In the genomic region with DNA sequence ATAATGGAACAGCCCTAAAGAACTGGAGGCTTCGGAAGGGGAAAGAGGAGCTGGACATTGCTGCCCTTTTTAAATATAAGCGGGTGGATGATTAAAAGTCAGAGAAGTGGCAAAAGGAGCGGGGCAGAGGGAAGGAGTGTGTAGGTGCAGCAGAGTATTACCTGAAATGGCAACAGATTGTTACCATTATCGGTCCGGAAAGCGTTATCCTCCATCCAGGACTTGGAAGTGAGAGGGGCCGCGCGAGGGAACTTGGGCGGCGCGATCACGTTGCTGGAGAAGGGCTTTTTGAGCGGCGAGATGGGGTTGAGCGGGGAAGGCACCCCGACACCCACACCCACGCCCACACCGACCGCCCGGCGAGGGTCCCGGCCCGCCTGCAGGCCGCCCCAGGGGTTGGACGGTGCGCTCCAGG, we compare ENCODE assay signal across 8 cellular contexts. TPM values are rescaled to one million over a fixed set of nuclear protein-coding genes. Genes with fewer than 3 reads are reported as not detected.
A peak's percentile ranks its signal among the peaks of the same experiment; 100 is the strongest.
DNase-seq lines count a peak whose midpoint lies in the region; ATAC-seq and TF ChIP-seq lines count a peak whose summit lies in the region.

No MANE protein-coding gene starts in this region.

- peak overlapping the region; percentile 79 for H3K4me3 ChIP-seq in psoas muscle

- no peaks in the 10 kb centered on the region for H3K27me3 Mint-ChIP-seq in T-helper 17 cell

- peak overlapping the region; percentile 95 for H3K27ac Mint-ChIP-seq in T-helper 17 cell

- peak; percentile 1 for DNase-seq in GM04504 (ENCODE audit: low read depth)
- DNase-seq in T-helper 17 cell = no peak
- DNase-seq in head of caudate nucleus = peak in 24 of 42 donors; percentile 5 to 72 (median 38)
- DNase-seq in psoas muscle = no peak
- DNase-seq in GM13977 (ENCODE audit: low spot score) = no peak

- WGBS in psoas muscle, 3 donors = 9 to 27% (median 14%) methylated on average over 17 to 27 of the region's 27 CpGs

- TF ChIP-seq CTCF in psoas muscle (IDR thresholded peaks at IDR 0.05) = no peak
- TF ChIP-seq CTCF in GM13977 (IDR thresholded peaks at IDR 0.05; ENCODE audit: extremely low read depth, insufficient read depth, missing control alignments) = no peak

- peaks cover 0 to 7% of the 10 kb centered on the region in 2 donors for H3K36me3 ChIP-seq in psoas muscle (ENCODE audit: insufficient read depth in 1 of 2, low read depth in 1 of 2)

- ATAC-seq in T-helper 17 cell (no peak), psoas muscle (peak in 3 of 4 donors; percentile 1 to 2 (median 2)), GM18519 (IDR thresholded peaks at IDR 0.05; ENCODE audit: low FRiP score, unreplicated experiment) (no peak), HG03432 (IDR thresholded peaks at IDR 0.05; ENCODE audit: unreplicated experiment) (no peak), GM21360 (IDR thresholded peaks at IDR 0.05; ENCODE audit: unreplicated experiment) (no peak)

- intact Hi-C loops in head of caudate nucleus (cut with DNase I) = no loop called here
- intact Hi-C loops in psoas muscle (cut with DNase I) = loop anchor here in 1 of 2 donors (2.0 to 5.0 kb wide), 2 partner anchors 137 to 152 kb away; no protein-coding TSS in a partner anchor

- no peaks in the 10 kb centered on the region for H3K27me3 ChIP-seq in psoas muscle (ENCODE audit: insufficient read depth in 3 of 3, low read length in 2 of 3)

- H3K9me3 ChIP-seq in T-helper 17 cell (ENCODE audit: control insufficient read depth, low read length, poor library complexity, severe bottlenecking) = no peaks in the 10 kb centered on the region
- no peaks in the 10 kb centered on the region for H3K9me3 ChIP-seq in psoas muscle

- peak overlapping the region; percentile 98 for H3K4me3 Mint-ChIP-seq in T-helper 17 cell

- peaks cover 48% of the 10 kb centered on the region for H3K4me1 ChIP-seq in psoas muscle

- no peaks in the 10 kb centered on the region for H3K36me3 Mint-ChIP-seq in T-helper 17 cell (ENCODE audit: low read depth)

- H3K4me1 Mint-ChIP-seq in T-helper 17 cell = peaks cover 36% of the 10 kb centered on the region

- H3K27ac ChIP-seq in psoas muscle = peak overlapping the region; percentile 92

- in situ Hi-C loops in GM13977 (cut with MboI; ENCODE audit: low pct_unique_long_range_greater_than_20kb, low sequenced_read_pairs, unreplicated experiment) = no loop called here

RNA-seq across cellular contexts. Expression of a gene that starts 51.7 kb away (rescaled TPM):
- total RNA-seq in T-helper 17 cell = 1 to 10 TPM; 3.2 to 3.7 TPM
- total RNA-seq in psoas muscle = 10 to 100 TPM in 3 of 4 donors, 1 to 10 TPM in 1; 6.1 to 16.9 (median 14.3) TPM
- polyA plus RNA-seq in psoas muscle = 1 to 10 TPM in 2 of 3 donors, under 1 TPM in 1; 0.44 to 9.8 (median 3.2) TPM

RNA-seq across cellular contexts. Expression of a gene that starts 51.8 kb away (rescaled TPM):
- total RNA-seq in T-helper 17 cell (10 to 100 TPM; 27.3 to 30.8 TPM), psoas muscle (10 to 100 TPM; 28.3 to 52.3 (median 32.9) TPM)
- polyA plus RNA-seq in psoas muscle = 10 to 100 TPM; 28.3 to 64.9 (median 30.7) TPM

Comparison
In these comparisons a context has a peak if more than half of its experiments do, and no peak if none do; other contexts are left out.
1. DNase-seq: peak in GM04504 (single experiment) and head of caudate nucleus (24 of 42); none in T-helper 17 cell (0 of 3), psoas muscle (0 of 2) and GM13977 (single experiment).
2. ATAC-seq: peak in psoas muscle (3 of 4); none in T-helper 17 cell (single experiment), GM18519 (single experiment), HG03432 (single experiment) and GM21360 (single experiment).